In the genomic region with DNA sequence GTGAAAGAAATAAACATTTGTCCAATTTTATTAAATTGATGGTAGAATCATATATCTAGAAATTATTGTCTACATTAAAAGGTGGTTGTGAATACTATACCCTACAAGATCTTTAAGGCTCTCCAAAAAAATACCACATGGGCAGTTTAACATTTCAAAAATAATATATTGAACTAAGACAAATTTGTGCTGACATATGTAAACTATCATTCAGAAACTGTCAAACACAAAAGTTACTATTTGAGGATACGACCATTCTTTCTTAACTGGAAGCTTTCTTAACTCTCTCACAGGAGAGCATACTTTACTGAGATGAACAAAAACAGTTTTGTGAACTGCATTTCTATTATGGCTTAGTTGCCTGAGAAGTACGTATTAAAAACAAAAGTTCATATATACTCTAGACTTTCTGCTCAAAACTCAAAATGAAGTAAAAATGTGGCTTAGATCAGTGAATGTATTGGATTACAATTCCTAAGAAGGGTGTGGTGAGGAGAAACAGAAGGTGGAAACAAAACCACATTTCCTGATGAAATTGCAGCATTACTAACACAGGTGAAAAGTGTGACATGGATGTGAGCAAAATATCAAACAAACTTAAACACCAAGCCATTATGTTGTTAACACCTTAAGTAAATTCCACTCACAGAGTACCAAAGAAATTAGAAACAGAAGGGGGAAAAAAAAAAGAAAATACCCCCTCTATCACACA, we compare ENCODE assay signal across 2 cellular contexts.
TF ChIP-seq lines count a peak whose summit lies in the region.

No MANE protein-coding gene starts in this region.

TF ChIP-seq in SK-N-SH, 30 proteins besides CTCF, POLR2A, EP300 and RAD21:
- TF ChIP-seq TAF1 (IDR thresholded peaks at IDR 0.05; ENCODE audit: borderline replicate concordance, low read depth, low read length) (no peak), TCF12 (IDR thresholded peaks at IDR 0.05) (0 out of 2 replicates have a peak, but pooled peaks have one; percentile 8)
TF ChIP-seq in SK-N-SH: peak in this region for 1.

TF ChIP-seq in SK-N-SH treated with all-trans-retinoic acid at 6 μM for 48 hours, 23 proteins besides CTCF, POLR2A, EP300 and RAD21:
- no peak for TF ChIP-seq ZFP3 (CRISPR knock-in tag; IDR thresholded peaks at IDR 0.05)
- no peak for TF ChIP-seq ZC3H10 (CRISPR knock-in tag; IDR thresholded peaks at IDR 0.05)
- TF ChIP-seq RARB (CRISPR knock-in tag; IDR thresholded peaks at IDR 0.05) = no peak
- no peak for TF ChIP-seq ISL1 (CRISPR knock-in tag; IDR thresholded peaks at IDR 0.05)
- TF ChIP-seq OSR1 (CRISPR knock-in tag; IDR thresholded peaks at IDR 0.05) = no peak
- TF ChIP-seq TOX (CRISPR knock-in tag; IDR thresholded peaks at IDR 0.05; ENCODE audit: borderline replicate concordance) = no peak
- TF ChIP-seq, protein P1, sequence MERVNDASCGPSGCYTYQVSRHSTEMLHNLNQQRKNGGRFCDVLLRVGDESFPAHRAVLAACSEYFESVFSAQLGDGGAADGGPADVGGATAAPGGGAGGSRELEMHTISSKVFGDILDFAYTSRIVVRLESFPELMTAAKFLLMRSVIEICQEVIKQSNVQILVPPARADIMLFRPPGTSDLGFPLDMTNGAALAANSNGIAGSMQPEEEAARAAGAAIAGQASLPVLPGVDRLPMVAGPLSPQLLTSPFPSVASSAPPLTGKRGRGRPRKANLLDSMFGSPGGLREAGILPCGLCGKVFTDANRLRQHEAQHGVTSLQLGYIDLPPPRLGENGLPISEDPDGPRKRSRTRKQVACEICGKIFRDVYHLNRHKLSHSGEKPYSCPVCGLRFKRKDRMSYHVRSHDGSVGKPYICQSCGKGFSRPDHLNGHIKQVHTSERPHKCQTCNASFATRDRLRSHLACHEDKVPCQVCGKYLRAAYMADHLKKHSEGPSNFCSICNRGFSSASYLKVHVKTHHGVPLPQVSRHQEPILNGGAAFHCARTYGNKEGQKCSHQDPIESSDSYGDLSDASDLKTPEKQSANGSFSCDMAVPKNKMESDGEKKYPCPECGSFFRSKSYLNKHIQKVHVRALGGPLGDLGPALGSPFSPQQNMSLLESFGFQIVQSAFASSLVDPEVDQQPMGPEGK (CRISPR knock-in tag; IDR thresholded peaks at IDR 0.05; ENCODE audit: borderline replicate concordance) = no peak
- TF ChIP-seq ZNF70 (CRISPR knock-in tag; IDR thresholded peaks at IDR 0.05) = no peak
